In the genomic region with DNA sequence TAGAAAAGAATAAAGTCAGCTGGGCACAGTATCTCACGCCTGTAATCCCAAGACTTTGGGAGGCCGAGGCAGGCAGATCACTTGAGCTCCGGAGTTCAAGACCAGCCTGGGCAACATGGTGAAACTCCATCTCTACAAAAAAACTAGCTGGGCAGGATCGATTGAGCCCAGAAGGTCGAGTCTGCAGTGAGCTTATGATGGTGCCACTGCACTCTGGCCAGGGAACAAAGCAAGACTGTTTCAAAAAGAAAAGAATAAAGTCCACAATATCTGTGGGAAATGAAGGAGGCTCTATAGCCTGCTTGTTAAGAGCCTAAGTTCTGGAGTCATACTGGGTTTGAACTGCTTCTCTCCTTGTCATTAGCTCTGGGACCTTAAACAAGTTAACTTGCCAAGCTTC, we compare ENCODE assay signal across 18 cellular contexts.
"Had no signal": no experiment of that assay in that cellular context is flagged by ENCODE, and none has a peak within 500 bp of the region (broad histone marks: within the 10 kb centered on the region; RNA-seq: fewer than 3 reads in every experiment).

No MANE protein-coding gene starts in this region.

- H3K4me1 ChIP-seq: breast epithelium had no signal

- H3K4me3 ChIP-seq: breast epithelium, gastrocnemius medialis, left lung, mucosa of descending colon, skin epidermis, transverse colon had no signal

- H3K9me3 ChIP-seq: breast epithelium, gastrocnemius medialis, left lung, mucosa of descending colon, transverse colon had no signal

- H3K27me3 Mint-ChIP-seq: activated naive CD8-positive, alpha-beta T cell treated with anti-CD3 and anti-CD28 coated beads, Interleukin-2, amount 10 ng/mL, durations not matched to agents 7 days and 5 days had no signal

- H3K4me3 Mint-ChIP-seq: activated naive CD8-positive, alpha-beta T cell treated with anti-CD3 and anti-CD28 coated beads, Interleukin-2, amount 10 ng/mL, durations not matched to agents 7 days and 5 days; endodermal cell; nephron had no signal

- H3K27ac Mint-ChIP-seq: activated naive CD8-positive, alpha-beta T cell treated with anti-CD3 and anti-CD28 coated beads, Interleukin-2, amount 10 ng/mL, durations not matched to agents 7 days and 5 days; endodermal cell; nephron had no signal

- H3K9me3 Mint-ChIP-seq: endodermal cell, nephron had no signal

- H3K36me3 ChIP-seq: breast epithelium had no signal

- DNase-seq: activated gamma-delta T cell; activated naive CD8-positive, alpha-beta T cell treated with anti-CD3 and anti-CD28 coated beads, Interleukin-2, amount 10 ng/mL, durations not matched to agents 7 days and 5 days; anterior cingulate cortex; endodermal cell; gastrocnemius medialis; left lung; mammary epithelial cell; mucosa of descending colon; nucleus accumbens; stimulated activated CD4-positive, alpha-beta T cell treated with anti-CD3 and anti-CD28 coated beads, Interleukin-4, amount 100 ng/mL, for 24 hours; stimulated activated naive CD4-positive, alpha-beta T cell treated with Interleukin-2 at 50 U/mL for 16 hours; substantia nigra; T-helper 9 cell; transverse colon had no signal

- H3K27me3 ChIP-seq: breast epithelium, gastrocnemius medialis, left lung, transverse colon had no signal

- ATAC-seq: activated CD4-positive, CD25-positive, alpha-beta regulatory T cell treated with anti-CD3 and anti-CD28 coated beads, Interleukin-2, amount 50 U/mL, for 24 hours; gastrocnemius medialis; left lung; mucosa of descending colon had no signal

- H3K27ac ChIP-seq: breast epithelium, gastrocnemius medialis, left lung, skin epidermis, transverse colon had no signal
